In the genomic region with DNA sequence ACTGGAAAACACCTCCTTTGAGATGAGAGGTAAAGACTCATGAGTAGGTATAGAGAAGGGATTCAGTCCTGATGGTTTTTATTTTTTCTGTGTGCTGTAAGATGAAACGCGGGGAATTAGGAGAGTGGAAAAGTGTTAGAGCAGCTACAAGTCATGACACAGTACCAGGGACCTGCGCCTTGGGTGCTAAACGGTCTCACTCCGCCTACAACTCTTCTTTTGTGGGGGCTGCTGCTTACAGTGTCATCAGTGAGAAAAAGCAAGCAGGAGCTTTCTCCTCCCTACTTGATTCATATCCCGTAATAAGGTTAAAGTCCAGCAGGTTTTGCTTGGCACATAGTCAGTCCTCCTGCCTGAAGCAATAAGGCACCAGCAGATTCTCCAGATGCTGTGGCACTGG, we compare ENCODE assay signal across 19 cellular contexts. TPM values are rescaled to one million over a fixed set of nuclear protein-coding genes. Genes with fewer than 3 reads are reported as not detected.
A peak's percentile ranks its signal among the peaks of the same experiment; 100 is the strongest.
DNase-seq lines count a peak whose midpoint lies in the region; ATAC-seq and TF ChIP-seq lines count a peak whose summit lies in the region.
"Had no signal": no experiment of that assay in that cellular context is flagged by ENCODE, and none has a peak within 500 bp of the region (broad histone marks: within the 10 kb centered on the region; RNA-seq: fewer than 3 reads in every experiment).

No MANE protein-coding gene starts in this region.

- peak overlapping the region; percentile 64 for H3K27ac Mint-ChIP-seq in activated CD4-positive, alpha-beta T cell treated with anti-CD3 and anti-CD28 coated beads for 36 hours
- H3K27ac Mint-ChIP-seq in natural killer cell: peak overlapping the region; percentile 15 to 23
- H3K27ac Mint-ChIP-seq in natural killer cell treated with Interleukin-12 subunit alpha and Interleukin-12 subunit beta and Interleukin-15 and Interleukin-18, amount 100 ng/mL, for 72 hours: peak overlapping the region in 1 of 2 donors; percentile 58
- peak overlapping the region; percentile 79 for H3K27ac Mint-ChIP-seq in central memory CD8-positive, alpha-beta T cell (ENCODE audit: low read depth)
- H3K27ac Mint-ChIP-seq in stimulated activated effector memory CD8-positive, alpha-beta T cell treated with anti-CD3 and anti-CD28 coated beads, Interleukin-12 subunit alpha, Interleukin-12 subunit beta, amount 100 ng/mL, for 72 hours: peak overlapping the region; percentile 70
- H3K27ac Mint-ChIP-seq: B cell had no signal

- CTCF ChIA-PET in activated CD4-positive, alpha-beta T cell treated with anti-CD3 and anti-CD28 coated beads for 36 hours (lab: Charles Lee): interaction anchor here (1.4 to 1.6 kb wide), 2 partner anchors 85 to 165 kb away, joined by 3 to 7 read pairs; no protein-coding TSS in a partner anchor

- H3K4me1 Mint-ChIP-seq in activated CD4-positive, alpha-beta T cell treated with anti-CD3 and anti-CD28 coated beads for 36 hours: peaks cover 83% of the 10 kb centered on the region
- peaks cover 55 to 70% of the 10 kb centered on the region in 2 donors for H3K4me1 Mint-ChIP-seq in natural killer cell
- peaks cover 56 to 59% of the 10 kb centered on the region in 2 donors for H3K4me1 Mint-ChIP-seq in natural killer cell treated with Interleukin-12 subunit alpha and Interleukin-12 subunit beta and Interleukin-15 and Interleukin-18, amount 100 ng/mL, for 72 hours (ENCODE audit: low read depth in 2 of 2)
- H3K4me1 Mint-ChIP-seq in central memory CD8-positive, alpha-beta T cell: peaks cover 84% of the 10 kb centered on the region
- H3K4me1 Mint-ChIP-seq in stimulated activated effector memory CD8-positive, alpha-beta T cell treated with anti-CD3 and anti-CD28 coated beads, Interleukin-12 subunit alpha, Interleukin-12 subunit beta, amount 100 ng/mL, for 72 hours: peaks cover 88% of the 10 kb centered on the region
- H3K4me1 Mint-ChIP-seq: B cell had no signal

- intact Hi-C loops in activated CD4-positive, alpha-beta T cell treated with anti-CD3 and anti-CD28 coated beads for 36 hours (cut with DNase I, micrococcal nuclease): no loop called here
- intact Hi-C loops in natural killer cell (cut with micrococcal nuclease): loop anchor here (10.0 kb wide), 1 partner anchor 51 kb away; no protein-coding TSS in a partner anchor

- no peak for ATAC-seq in activated CD4-positive, alpha-beta T cell treated with anti-CD3 and anti-CD28 coated beads for 36 hours
- ATAC-seq in natural killer cell: no peak
- no peak for ATAC-seq in natural killer cell treated with Interleukin-12 subunit alpha and Interleukin-12 subunit beta and Interleukin-15 and Interleukin-18, amount 100 ng/mL, for 72 hours
- ATAC-seq in central memory CD8-positive, alpha-beta T cell (replicated peaks; ENCODE audit: extremely low read depth, poor library complexity, severe bottlenecking): no peak
- ATAC-seq in stimulated activated effector memory CD8-positive, alpha-beta T cell treated with anti-CD3 and anti-CD28 coated beads, Interleukin-12 subunit alpha, Interleukin-12 subunit beta, amount 100 ng/mL, for 72 hours: no peak

- H3K4me3 Mint-ChIP-seq in activated CD4-positive, alpha-beta T cell treated with anti-CD3 and anti-CD28 coated beads for 36 hours: no peak overlapping the region
- no peak overlapping the region for H3K4me3 Mint-ChIP-seq in natural killer cell
- H3K4me3 Mint-ChIP-seq in natural killer cell treated with Interleukin-12 subunit alpha and Interleukin-12 subunit beta and Interleukin-15 and Interleukin-18, amount 100 ng/mL, for 72 hours: no peak overlapping the region
- H3K4me3 Mint-ChIP-seq in central memory CD8-positive, alpha-beta T cell: no peak overlapping the region
- no peak overlapping the region for H3K4me3 Mint-ChIP-seq in stimulated activated effector memory CD8-positive, alpha-beta T cell treated with anti-CD3 and anti-CD28 coated beads, Interleukin-12 subunit alpha, Interleukin-12 subunit beta, amount 100 ng/mL, for 72 hours
- H3K4me3 Mint-ChIP-seq: B cell, IgD-negative memory B cell had no signal

- POLR2A ChIA-PET in activated CD4-positive, alpha-beta T cell treated with anti-CD3 and anti-CD28 coated beads for 36 hours (lab: Charles Lee): no interaction called here

- H3K27me3 Mint-ChIP-seq in activated CD4-positive, alpha-beta T cell treated with anti-CD3 and anti-CD28 coated beads for 36 hours: no peaks in the 10 kb centered on the region
- no peaks in the 10 kb centered on the region for H3K27me3 Mint-ChIP-seq in natural killer cell (ENCODE audit: low read depth in 2 of 2)
- H3K27me3 Mint-ChIP-seq in natural killer cell treated with Interleukin-12 subunit alpha and Interleukin-12 subunit beta and Interleukin-15 and Interleukin-18, amount 100 ng/mL, for 72 hours: no peaks in the 10 kb centered on the region
- H3K27me3 Mint-ChIP-seq in central memory CD8-positive, alpha-beta T cell: no peaks in the 10 kb centered on the region
- H3K27me3 Mint-ChIP-seq: B cell, IgD-negative memory B cell had no signal

- H3K36me3 Mint-ChIP-seq in activated CD4-positive, alpha-beta T cell treated with anti-CD3 and anti-CD28 coated beads for 36 hours (ENCODE audit: low read depth): peaks cover 63% of the 10 kb centered on the region
- H3K36me3 Mint-ChIP-seq in natural killer cell: peaks cover 5% of the 10 kb centered on the region
- H3K36me3 Mint-ChIP-seq in natural killer cell treated with Interleukin-12 subunit alpha and Interleukin-12 subunit beta and Interleukin-15 and Interleukin-18, amount 100 ng/mL, for 72 hours: peaks cover 38% of the 10 kb centered on the region
- peaks cover 60% of the 10 kb centered on the region for H3K36me3 Mint-ChIP-seq in central memory CD8-positive, alpha-beta T cell (ENCODE audit: insufficient read depth)
- peaks cover 100% of the 10 kb centered on the region for H3K36me3 Mint-ChIP-seq in stimulated activated effector memory CD8-positive, alpha-beta T cell treated with anti-CD3 and anti-CD28 coated beads, Interleukin-12 subunit alpha, Interleukin-12 subunit beta, amount 100 ng/mL, for 72 hours

- no peaks in the 10 kb centered on the region for H3K9me3 Mint-ChIP-seq in activated CD4-positive, alpha-beta T cell treated with anti-CD3 and anti-CD28 coated beads for 36 hours (ENCODE audit: low read depth)
- H3K9me3 Mint-ChIP-seq in natural killer cell: no peaks in the 10 kb centered on the region
- peaks cover 5% of the 10 kb centered on the region for H3K9me3 Mint-ChIP-seq in natural killer cell treated with Interleukin-12 subunit alpha and Interleukin-12 subunit beta and Interleukin-15 and Interleukin-18, amount 100 ng/mL, for 72 hours
- H3K9me3 Mint-ChIP-seq in central memory CD8-positive, alpha-beta T cell: no peaks in the 10 kb centered on the region
- peaks cover 5% of the 10 kb centered on the region for H3K9me3 Mint-ChIP-seq in stimulated activated effector memory CD8-positive, alpha-beta T cell treated with anti-CD3 and anti-CD28 coated beads, Interleukin-12 subunit alpha, Interleukin-12 subunit beta, amount 100 ng/mL, for 72 hours
- H3K9me3 Mint-ChIP-seq: IgD-negative memory B cell had no signal

- no peak for TF ChIP-seq CTCF in natural killer cell (IDR thresholded peaks at IDR 0.05)

- DNase-seq in activated CD4-positive, alpha-beta T cell treated with anti-CD3 and anti-CD28 coated beads for 36 hours: no peak
- DNase-seq in activated CD4-positive, alpha-beta T cell treated with anti-CD3 and anti-CD28 coated beads for 1 hour: no peak
- DNase-seq in natural killer cell (no peak), DMS153 treated with DMSO at 0.1 percent for 48 hours (lab: John Stamatoyannopoulos, UW; ENCODE audit: unreplicated experiment) (no peak), T1000 (lab: John Stamatoyannopoulos, UW) (no peak)
- no peak for DNase-seq in natural killer cell treated with Interleukin-12 subunit alpha and Interleukin-12 subunit beta and Interleukin-15 and Interleukin-18, amount 100 ng/mL, for 72 hours (ENCODE audit: low spot score)
- no peak for DNase-seq in central memory CD8-positive, alpha-beta T cell (ENCODE audit: low spot score in 2 of 2)
- no peak for DNase-seq in stimulated activated effector memory CD8-positive, alpha-beta T cell treated with anti-CD3 and anti-CD28 coated beads, Interleukin-12 subunit alpha, Interleukin-12 subunit beta, amount 100 ng/mL, for 72 hours (ENCODE audit: low spot score in 2 of 2)
- DNase-seq: DMS 273 treated with DMSO at 0.1 percent for 48 hours, GF-D8, GM23248, HCEC 1CT, NCI-H187 treated with DMSO at 0.1 percent for 48 hours, NCI-H2171, NCI-H446, NCI-H69 had no signal

RNA-seq across cellular contexts. Expression of gene RASGRP1, which starts 39.1 kb away (rescaled TPM):
- 100 to 1,000 TPM; 102 to 120 TPM for total RNA-seq in activated CD4-positive, alpha-beta T cell treated with anti-CD3 and anti-CD28 coated beads for 36 hours
- 100 to 1,000 TPM in 1 of 3 donors, 10 to 100 TPM in 2; 65.9 to 122 (median 96.5) TPM for total RNA-seq in natural killer cell
- 100 to 1,000 TPM; 154 to 241 TPM for total RNA-seq in natural killer cell treated with Interleukin-12 subunit alpha and Interleukin-12 subunit beta and Interleukin-15 and Interleukin-18, amount 100 ng/mL, for 72 hours
- total RNA-seq: LHCN-M2 had no signal
